ENCODE assay signal across 24 cellular contexts in the genomic region with DNA sequence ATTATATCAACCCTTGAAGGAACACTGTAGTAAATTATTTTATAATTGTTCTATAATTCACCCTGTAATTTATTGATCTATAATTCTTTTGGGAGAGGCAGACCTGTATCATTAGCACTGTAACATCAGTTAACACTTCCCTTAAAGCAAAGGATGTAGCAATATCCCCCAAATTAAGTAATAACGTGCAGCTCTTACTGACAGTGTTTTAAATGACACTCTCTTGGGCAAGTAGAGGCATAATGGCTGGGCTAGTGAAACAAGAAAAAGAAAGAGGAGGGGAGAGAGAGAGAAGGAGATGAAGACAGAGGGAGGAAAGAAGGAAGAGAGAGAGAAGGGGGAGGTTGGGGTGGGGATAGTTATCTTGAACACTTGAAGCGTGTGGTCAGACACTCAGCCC.
"Had no signal": no experiment of that assay in that cellular context is flagged by ENCODE, and none has a peak within 500 bp of the region (broad histone marks: within the 10 kb centered on the region; RNA-seq: fewer than 3 reads in every experiment).

No MANE protein-coding gene starts in this region.

- H3K9me3 ChIP-seq: lower lobe of right lung, mucosa of descending colon, testis, transverse colon had no signal

- ATAC-seq: activated T-helper 17 cell treated with anti-CD3 and anti-CD28 coated beads, Interleukin-2, amount 50 U/mL, for 72 hours; left lobe of liver; lower lobe of right lung; mucosa of descending colon; sciatic nerve; stimulated activated naive CD8-positive, alpha-beta T cell treated with anti-CD3 and anti-CD28 coated beads, Interleukin-15, Interleukin-2, amounts not matched to agents 100 U/mL and 50 U/mL, for 24 hours had no signal

- H3K27ac ChIP-seq: brain microvascular endothelial cell, coronary artery, dorsolateral prefrontal cortex, lower lobe of right lung, skin epidermis, testis, transverse colon had no signal

- H3K4me1 ChIP-seq: lower lobe of right lung, testis, transverse colon had no signal

- H3K4me3 ChIP-seq: coronary artery, dorsolateral prefrontal cortex, lower lobe of right lung, mucosa of descending colon, skin epidermis, testis, transverse colon had no signal

- H3K36me3 ChIP-seq: brain microvascular endothelial cell, lower lobe of right lung, transverse colon had no signal

- DNase-seq: activated CD4-positive, alpha-beta memory T cell treated with anti-CD3 and anti-CD28 coated beads for 36 hours; activated CD4-positive, alpha-beta T cell treated with anti-CD3 and anti-CD28 coated beads for 48 hours; activated CD8-positive, alpha-beta memory T cell treated with anti-CD3 and anti-CD28 coated beads, Interleukin-2, amount 50 U/mL, for 4 hours; activated gamma-delta T cell treated with Interleukin-2 at 50 U/mL for 16 hours; activated naive CD4-positive, alpha-beta T cell treated with anti-CD3 and anti-CD28 coated beads, Interleukin-2, amount 50 U/mL, for 16 hours; activated T-cell treated with anti-CD3 and anti-CD28 coated beads, Interleukin-2, amount 50 U/mL, for 1 hour; amniotic stem cell; brain microvascular endothelial cell; dorsolateral prefrontal cortex; effector memory CD4-positive, alpha-beta T cell; kidney glomerular epithelial cell; lower lobe of right lung; mucosa of descending colon; posterior cingulate gyrus; stimulated activated CD4-positive, alpha-beta T cell treated with anti-CD3 and anti-CD28 coated beads, Interleukin-12 subunit alpha, Interleukin-12 subunit beta, amount 100 ng/mL, for 4 hours; stimulated activated CD4-positive, alpha-beta T cell treated with anti-CD3 and anti-CD28 coated beads, Interleukin-4, amount 100 ng/mL, for 1 hour; stimulated activated naive CD8-positive, alpha-beta T cell treated with anti-CD3 and anti-CD28 coated beads, Interleukin-15, Interleukin-2, amounts not matched to agents 100 U/mL and 50 U/mL, for 24 hours; testis; transverse colon had no signal

- H3K27me3 ChIP-seq: brain microvascular endothelial cell, testis, transverse colon had no signal
